In the genomic region with DNA sequence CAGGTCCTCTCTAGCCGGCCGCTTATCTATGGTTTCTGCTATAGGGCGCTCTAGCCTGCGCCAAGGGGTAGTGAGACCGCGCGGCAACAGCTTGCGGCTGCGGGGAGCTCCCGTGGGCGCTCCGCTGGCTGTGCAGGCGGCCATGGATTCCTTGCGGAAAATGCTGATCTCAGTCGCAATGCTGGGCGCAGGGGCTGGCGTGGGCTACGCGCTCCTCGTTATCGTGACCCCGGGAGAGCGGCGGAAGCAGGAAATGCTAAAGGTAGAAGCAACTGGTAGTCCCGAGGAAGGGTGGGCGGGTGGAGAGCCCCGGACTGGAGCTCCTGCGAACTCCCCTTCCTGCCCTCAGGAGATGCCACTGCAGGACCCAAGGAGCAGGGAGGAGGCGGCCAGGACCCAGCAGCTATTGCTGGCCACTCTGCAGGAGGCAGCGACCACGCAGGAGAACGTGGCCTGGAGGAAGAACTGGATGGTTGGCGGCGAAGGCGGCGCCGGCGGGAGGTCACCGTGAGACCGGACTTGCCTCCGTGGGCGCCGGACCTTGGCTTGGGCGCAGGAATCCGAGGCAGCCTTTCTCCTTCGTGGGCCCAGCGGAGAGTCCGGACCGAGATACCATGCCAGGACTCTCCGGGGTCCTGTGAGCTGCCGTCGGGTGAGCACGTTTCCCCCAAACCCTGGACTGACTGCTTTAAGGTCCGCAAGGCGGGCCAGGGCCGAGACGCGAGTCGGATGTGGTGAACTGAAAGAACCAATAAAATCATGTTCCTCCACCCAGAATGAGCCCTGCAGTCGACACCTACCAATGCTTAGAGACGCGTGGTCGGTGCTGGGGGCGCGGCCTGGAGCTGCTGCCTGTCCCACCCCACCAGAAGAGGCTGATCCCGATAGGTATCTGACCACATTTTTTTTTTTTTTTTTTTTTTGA, we compare ENCODE assay signal across 8 cellular contexts. TPM values are rescaled to one million over a fixed set of nuclear protein-coding genes. Genes with fewer than 3 reads are reported as not detected.
DNase-seq lines count a peak whose midpoint lies in the region; ATAC-seq lines count a peak whose summit lies in the region.

LBHD1 (minus strand) TSS at position 664 of the 925 bp plus-strand sequence. CDS start 2,236 bp downstream, outside the sequence.
A gene with protein sequence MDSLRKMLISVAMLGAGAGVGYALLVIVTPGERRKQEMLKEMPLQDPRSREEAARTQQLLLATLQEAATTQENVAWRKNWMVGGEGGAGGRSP (plus strand): TSS at position 70 of the 925 bp plus-strand sequence. CDS start 73 bp downstream, at position 143.

- peak within 1 kb of the TSS; percentile 73 for H3K27ac ChIP-seq in ACC112 (ENCODE audit: low read depth, low read length)
- peak within 1 kb of the TSS; percentile 95 for H3K27ac ChIP-seq in cingulate gyrus (ENCODE audit: low read depth, low read length)

- ATAC-seq in GM18868 (IDR thresholded peaks at IDR 0.05; ENCODE audit: unreplicated experiment) (peak; percentile 58), HG03280 (IDR thresholded peaks at IDR 0.05; ENCODE audit: unreplicated experiment) (peak; percentile 52), left lobe of liver (peak; percentile 81)

- DNase-seq in NCI-H510A treated with DMSO at 0.1 percent for 48 hours (lab: John Stamatoyannopoulos, UW) = peak; percentile 85
- DNase-seq in activated CD4-positive, alpha-beta T cell treated with anti-CD3 and anti-CD28 coated beads for 4 hours = peak; percentile 73 to 74
- peak; percentile 78 for DNase-seq in left lobe of liver (ENCODE audit: low spot score)
- DNase-seq in stimulated activated CD4-positive, alpha-beta T cell treated with anti-CD3 and anti-CD28 coated beads, Interleukin-2, amount 100 ng/mL, for 48 hours = peak; percentile 74 to 80

- peaks cover 28% of the 10 kb centered on the region for H3K4me1 ChIP-seq in ACC112 (ENCODE audit: control insufficient read depth, insufficient read depth, low read length, unreplicated experiment)

- peak within 1 kb of the TSS; percentile 84 for H3K4me3 ChIP-seq in ACC112 (ENCODE audit: low read depth, low read length)

- peaks cover 27% of the 10 kb centered on the region for H3K79me2 ChIP-seq in ACC112 (ENCODE audit: control insufficient read depth, insufficient read depth, low read length, unreplicated experiment)

- peaks cover 7% of the 10 kb centered on the region; the same call in 1 of the 2 replicates for H3K36me3 ChIP-seq in ACC112 (ENCODE audit: insufficient read depth, low read length)

- H2AFZ ChIP-seq in ACC112 (ENCODE audit: low read length, unreplicated experiment) = peak within 1 kb of the TSS; percentile 73

- H3K27me3 ChIP-seq in ACC112 (ENCODE audit: insufficient read depth, low read length) = no peaks in the 10 kb centered on the region

RNA-seq across cellular contexts. Expression of gene LBHD1, which starts in this region (rescaled TPM):
- 3.3 TPM for total RNA-seq in left lobe of liver

RNA-seq across cellular contexts. Expression of the second gene that starts in this region (rescaled TPM):
- total RNA-seq in left lobe of liver = 4.9 TPM

Comparison
In these comparisons a context has a peak if more than half of its experiments do, and no peak if none do; other contexts are left out.
1. Peak in every context shown above with its lines: DNase-seq, ATAC-seq, H3K4me3 ChIP-seq and H3K27ac ChIP-seq.